8 cellular contexts compared by ENCODE assay signal in the genomic region with DNA sequence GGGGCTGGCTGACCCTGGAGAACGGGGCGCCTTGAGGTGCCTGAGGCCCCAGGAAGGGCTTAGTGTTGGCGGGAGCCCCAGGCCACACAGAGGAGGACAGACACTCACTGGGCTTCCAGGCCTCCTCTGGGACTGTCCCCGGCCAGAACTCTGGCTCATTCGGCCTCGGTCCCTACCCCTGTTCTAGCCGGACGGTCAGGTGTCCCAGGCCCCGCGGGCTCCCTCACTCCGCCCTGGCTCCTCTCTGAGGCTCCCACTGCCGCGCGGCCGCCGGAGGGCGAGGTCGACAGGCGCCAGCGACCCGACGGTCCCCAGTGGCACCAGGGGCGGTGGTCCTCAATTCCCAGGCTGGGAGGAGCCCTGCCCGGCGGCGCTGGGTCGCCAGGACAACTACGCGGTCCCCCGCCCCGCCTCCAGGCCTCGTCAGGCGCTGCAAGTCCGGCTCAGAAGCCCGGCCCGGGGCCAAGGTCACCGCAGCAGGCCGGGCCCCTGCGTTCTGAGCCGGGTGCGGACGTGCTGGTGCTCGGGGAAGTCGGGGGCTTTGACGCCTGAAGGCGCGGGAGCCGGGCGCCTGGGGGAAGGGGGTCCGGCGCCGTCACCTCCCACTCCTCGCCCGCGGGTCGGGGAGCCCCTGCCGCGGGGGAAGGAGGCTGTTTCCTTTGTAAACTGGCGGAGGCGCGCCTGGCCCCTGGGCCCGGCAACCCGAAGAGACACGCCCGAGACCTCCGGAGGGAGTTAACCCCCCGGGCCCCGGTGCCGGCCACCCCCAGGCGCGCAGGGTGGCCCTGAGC. TPM values are rescaled to one million over a fixed set of nuclear protein-coding genes. Genes with fewer than 3 reads are reported as not detected.
DNase-seq lines count a peak whose midpoint lies in the region; ATAC-seq and TF ChIP-seq lines count a peak whose summit lies in the region.

No MANE protein-coding gene starts in this region.

- POLR2A ChIA-PET in activated CD4-positive, alpha-beta T cell treated with anti-CD3 and anti-CD28 coated beads, Interleukin-2, amount 10 ng/mL, durations not matched to agents 7 days and 5 days (lab: Charles Lee): no interaction called here
- POLR2A ChIA-PET in naive thymus-derived CD8-positive, alpha-beta T cell (lab: Charles Lee): interaction anchor here (0.7 to 2.9 kb wide), 2 partner anchors 51 to 150 kb away, joined by 3 to 46 read pairs; no protein-coding TSS in a partner anchor

- TF ChIP-seq CTCF in epithelial cell of proximal tubule (conservative IDR thresholded peaks at IDR 0.05; ENCODE audit: low read depth, low read length): no peak

- H3K4me3 Mint-ChIP-seq in activated CD4-positive, alpha-beta T cell treated with anti-CD3 and anti-CD28 coated beads, Interleukin-2, amount 10 ng/mL, durations not matched to agents 7 days and 5 days: no peak overlapping the region
- H3K4me3 Mint-ChIP-seq in naive thymus-derived CD8-positive, alpha-beta T cell: peak overlapping the region in 3 of 10 donors; percentile 14 to 35 (median 22)

- no peak overlapping the region for H3K27ac Mint-ChIP-seq in activated CD4-positive, alpha-beta T cell treated with anti-CD3 and anti-CD28 coated beads, Interleukin-2, amount 10 ng/mL, durations not matched to agents 7 days and 5 days
- peak overlapping the region in 5 of 10 donors; percentile 6 to 92 (median 53) for H3K27ac Mint-ChIP-seq in naive thymus-derived CD8-positive, alpha-beta T cell

- peak; percentile 26 to 51 for ATAC-seq in naive thymus-derived CD8-positive, alpha-beta T cell

- CTCF ChIA-PET in activated CD4-positive, alpha-beta T cell treated with anti-CD3 and anti-CD28 coated beads, Interleukin-2, amount 10 ng/mL, durations not matched to agents 7 days and 5 days (lab: Charles Lee): no interaction called here

- no peaks in the 10 kb centered on the region for H3K36me3 Mint-ChIP-seq in activated CD4-positive, alpha-beta T cell treated with anti-CD3 and anti-CD28 coated beads, Interleukin-2, amount 10 ng/mL, durations not matched to agents 7 days and 5 days (ENCODE audit: low read depth)
- no peaks in the 10 kb centered on the region for H3K36me3 Mint-ChIP-seq in naive thymus-derived CD8-positive, alpha-beta T cell

- peaks cover 10% of the 10 kb centered on the region for H3K4me1 Mint-ChIP-seq in activated CD4-positive, alpha-beta T cell treated with anti-CD3 and anti-CD28 coated beads, Interleukin-2, amount 10 ng/mL, durations not matched to agents 7 days and 5 days
- H3K4me1 Mint-ChIP-seq in naive thymus-derived CD8-positive, alpha-beta T cell: peaks cover 18 to 51% (median 36%) of the 10 kb centered on the region in 4 donors

- H3K9me3 Mint-ChIP-seq in activated CD4-positive, alpha-beta T cell treated with anti-CD3 and anti-CD28 coated beads, Interleukin-2, amount 10 ng/mL, durations not matched to agents 7 days and 5 days: peaks cover 7% of the 10 kb centered on the region
- peaks cover 0 to 13% (median 0%) of the 10 kb centered on the region in 9 donors for H3K9me3 Mint-ChIP-seq in naive thymus-derived CD8-positive, alpha-beta T cell

- H3K27me3 Mint-ChIP-seq in activated CD4-positive, alpha-beta T cell treated with anti-CD3 and anti-CD28 coated beads, Interleukin-2, amount 10 ng/mL, durations not matched to agents 7 days and 5 days: no peaks in the 10 kb centered on the region
- no peaks in the 10 kb centered on the region for H3K27me3 Mint-ChIP-seq in naive thymus-derived CD8-positive, alpha-beta T cell

- H3K4me3 ChIP-seq in epithelial cell of proximal tubule (ENCODE audit: low read depth, low read length): peak overlapping the region; percentile 60

- DNase-seq in activated CD4-positive, alpha-beta T cell treated with anti-CD3 and anti-CD28 coated beads, Interleukin-2, amount 50 U/mL, for 1 hour: peak; percentile 30
- DNase-seq in activated CD4-positive, alpha-beta T cell treated with anti-CD3 and anti-CD28 coated beads, Interleukin-2, amount 10 ng/mL, durations not matched to agents 7 days and 5 days: no peak
- DNase-seq in OCI-M1 (lab: John Stamatoyannopoulos, UW) (peak; percentile 41), epithelial cell of proximal tubule (ENCODE audit: low read depth) (no peak), mucosa of gallbladder (ENCODE audit: low spot score) (no peak), germinal center (ENCODE audit: low spot score) (no peak), NCI-H345 treated with DMSO at 0.1 percent for 48 hours (lab: John Stamatoyannopoulos, UW; ENCODE audit: unreplicated experiment) (no peak)
- DNase-seq in naive thymus-derived CD8-positive, alpha-beta T cell: peak in 4 of 10 donors; percentile 29 to 71 (median 40)

RNA-seq across cellular contexts. Expression of gene PWWP2B, which starts 1.1 kb away (rescaled TPM):
- total RNA-seq in activated CD4-positive, alpha-beta T cell treated with anti-CD3 and anti-CD28 coated beads, Interleukin-2, amount 10 ng/mL, durations not matched to agents 7 days and 5 days: 1 to 10 TPM; 8.1 to 9.3 TPM
- total RNA-seq in epithelial cell of proximal tubule (11.0 and 14.9 TPM in 2 replicates), mucosa of gallbladder (52.9 TPM)
- total RNA-seq in naive thymus-derived CD8-positive, alpha-beta T cell: 10 to 100 TPM in 1 of 2 experiments, 1 to 10 TPM in 1; 9.1 to 10.2 TPM
- polyA plus RNA-seq in naive thymus-derived CD8-positive, alpha-beta T cell: 1 to 10 TPM; 1.2 to 2.9 (median 1.9) TPM

Comparison
In these comparisons a context has a peak if more than half of its experiments do, and no peak if none do; other contexts are left out.
1. DNase-seq: peak in activated CD4-positive, alpha-beta T cell treated with anti-CD3 and anti-CD28 coated beads, Interleukin-2, amount 50 U/mL, for 1 hour (single experiment) and OCI-M1 (single experiment); none in activated CD4-positive, alpha-beta T cell treated with anti-CD3 and anti-CD28 coated beads, Interleukin-2, amount 10 ng/mL, durations not matched to agents 7 days and 5 days (single experiment), epithelial cell of proximal tubule (single experiment), mucosa of gallbladder (single experiment), germinal center (single experiment) and NCI-H345 treated with DMSO at 0.1 percent for 48 hours (single experiment).